ENCODE assay signal across 7 cellular contexts in genomic region chr1:179079113-179079761, GRCh38. TPM values are rescaled to one million over a fixed set of nuclear protein-coding genes. Genes with fewer than 3 reads are reported as not detected.
DNase-seq lines count a peak whose midpoint lies in the region; ATAC-seq and TF ChIP-seq lines count a peak whose summit lies in the region.

No MANE protein-coding gene starts in this region.

- H4K8ac ChIP-seq in neuronal stem cell (ENCODE audit: low read depth, low read length), result no peak overlapping the region

- no peak overlapping the region for H2AFZ ChIP-seq in neuronal stem cell (ENCODE audit: low read length)

- H3K79me1 ChIP-seq in neuronal stem cell (ENCODE audit: low read depth, low read length), result peaks cover 1% of the 10 kb centered on the region

- H2BK15ac ChIP-seq in neuronal stem cell (ENCODE audit: low read length), result no peak overlapping the region

- H3K9me3 ChIP-seq in neuronal stem cell (replicated peaks in 1 of 2; ENCODE audit: control insufficient read depth in 2 of 2, insufficient read depth in 1 of 2, low read depth in 1 of 2, low read length in 2 of 2), result no peaks in the 10 kb centered on the region

- H3K4ac ChIP-seq in neuronal stem cell (ENCODE audit: low read length), result no peak overlapping the region

- peaks cover 6 to 11% of the 10 kb centered on the region in 2 donors for H3K4me1 ChIP-seq in neuronal stem cell (ENCODE audit: control insufficient read depth in 2 of 2, insufficient read depth in 1 of 2, low read depth in 1 of 2, low read length in 2 of 2)

- H3K27ac ChIP-seq in neuronal stem cell (replicated peaks; ENCODE audit: low read length), result no peak overlapping the region

- DNase-seq in GM12865 (ENCODE audit: low read depth) (peak; percentile 81), NOMO-1 treated with dmso at 0.1 percent for 144 hours (lab: John Stamatoyannopoulos, UW; ENCODE audit: unreplicated experiment) (peak; percentile 43), activated T-cell treated with anti-CD3 and anti-CD28 coated beads for 4 hours (peak; percentile 37), fibroblast of peridontal ligament (ENCODE audit: extremely low read depth) (peak; percentile 91), neuronal stem cell (ENCODE audit: low spot score) (peak; percentile 49)
- DNase-seq in Jurkat, Clone E6-1 (ENCODE audit: low read depth, low spot score), result peak; percentile 74

- no peak overlapping the region for H2BK5ac ChIP-seq in neuronal stem cell (ENCODE audit: low read length)

- H3K18ac ChIP-seq in neuronal stem cell (ENCODE audit: low read length), result no peak overlapping the region

- peak; percentile 64 for TF ChIP-seq CTCF in GM12865 (IDR thresholded peaks at IDR 0.05; ENCODE audit: insufficient read depth, low read depth, low read length, missing control alignments)

- no peak overlapping the region for H2AK5ac ChIP-seq in neuronal stem cell (ENCODE audit: low read depth, low read length)

- no peak overlapping the region for H2BK12ac ChIP-seq in neuronal stem cell (ENCODE audit: low read length)

- no peak overlapping the region for H3K4me2 ChIP-seq in neuronal stem cell (ENCODE audit: insufficient read depth, low read length, poor library complexity, severe bottlenecking)

- peaks cover 2 to 13% of the 10 kb centered on the region in 2 donors for H3K36me3 ChIP-seq in neuronal stem cell (replicated peaks in 1 of 2; ENCODE audit: control insufficient read depth in 2 of 2, insufficient read depth in 2 of 2, low read length in 2 of 2)

- no peak overlapping the region for H4K91ac ChIP-seq in neuronal stem cell (ENCODE audit: low read depth, low read length, poor library complexity)

- no peak for ATAC-seq in GM21390 (IDR thresholded peaks at IDR 0.05; ENCODE audit: unreplicated experiment)

- no peak overlapping the region for H3K14ac ChIP-seq in neuronal stem cell (ENCODE audit: low read length)

- H3K9ac ChIP-seq in neuronal stem cell (ENCODE audit: low read depth, low read length, poor library complexity), result no peak overlapping the region

- H3K4me3 ChIP-seq in GM12865 (ENCODE audit: low read depth, low read length), result no peak overlapping the region
- no peak overlapping the region for H3K4me3 ChIP-seq in Jurkat, Clone E6-1 (ENCODE audit: low read length)
- no peak overlapping the region for H3K4me3 ChIP-seq in neuronal stem cell (ENCODE audit: low read length in 2 of 2)

- no CpG with 5 or more reads among the region's 18 CpGs for WGBS in neuronal stem cell (ENCODE audit: extremely low coverage in 2 of 2, insufficient read length in 2 of 2, insufficient replicate concordance in 1 of 2), 2 donors

- peaks cover 0 to 6% (median 0%) of the 10 kb centered on the region in 3 experiments for H3K27me3 ChIP-seq in neuronal stem cell (ENCODE audit: control insufficient read depth in 3 of 3, insufficient read depth in 3 of 3, low read depth in 1 of 3, low read length in 3 of 3)

- no peak overlapping the region for H2BK120ac ChIP-seq in neuronal stem cell (ENCODE audit: low read depth, low read length)

- no peak overlapping the region for H3K23ac ChIP-seq in neuronal stem cell (ENCODE audit: low read depth, low read length, poor library complexity)

RNA-seq across cellular contexts. Expression of gene TOR3A, which starts 2.6 kb away (rescaled TPM):
- polyA plus RNA-seq in Jurkat, Clone E6-1 (2012; ENCODE audit: insufficient read depth, insufficient read length), result 16.6 TPM
- 12.6 TPM for polyA plus RNA-seq in neuronal stem cell (2013, experiment 1 of 2)
- polyA plus RNA-seq in neuronal stem cell (2013, experiment 2 of 2), result 12.5 TPM

RNA-seq across cellular contexts. Expression of gene FAM20B, which starts 53.5 kb away (rescaled TPM):
- polyA plus RNA-seq in Jurkat, Clone E6-1 (2012; ENCODE audit: insufficient read depth, insufficient read length), result 13.3 TPM
- polyA plus RNA-seq in neuronal stem cell (2013, experiment 1 of 2), result 19.0 TPM
- 19.5 TPM for polyA plus RNA-seq in neuronal stem cell (2013, experiment 2 of 2)

Comparison
In these comparisons a context has a peak if more than half of its experiments do, and no peak if none do; other contexts are left out.
1. DNase-seq: peak in every context shown above with its lines; median percentile 91 in fibroblast of peridontal ligament; 81 in GM12865; 74 in Jurkat, Clone E6-1; 49 in neuronal stem cell; 43 in NOMO-1 treated with dmso at 0.1 percent for 144 hours; 37 in activated T-cell treated with anti-CD3 and anti-CD28 coated beads for 4 hours.